In genomic region chr1:33815061-33815460, GRCh38 we compare ENCODE assay signal across 24 cellular contexts. TPM values are rescaled to one million over a fixed set of nuclear protein-coding genes. Genes with fewer than 3 reads are reported as not detected.
A peak's percentile ranks its signal among the peaks of the same experiment; 100 is the strongest.
DNase-seq lines count a peak whose midpoint lies in the region; FAIRE-seq and TF ChIP-seq lines count a peak whose summit lies in the region.
"Had no signal": no experiment of that assay in that cellular context is flagged by ENCODE, and none has a peak within 500 bp of the region (broad histone marks: within the 10 kb centered on the region; RNA-seq: fewer than 3 reads in every experiment).

No MANE protein-coding gene starts in this region.

- TF ChIP-seq CTCF in AG04450 (IDR thresholded peaks at IDR 0.05; ENCODE audit: low read depth, low read length) (no peak), astrocyte (IDR thresholded peaks at IDR 0.05; ENCODE audit: insufficient read depth, low read depth, low read length) (no peak), keratinocyte (optimal IDR thresholded peaks at IDR 0.05 in 1 of 3, IDR thresholded peaks at IDR 0.05 in 1 of 3, conservative IDR thresholded peaks at IDR 0.05 in 1 of 3; ENCODE audit: extremely low read depth in 1 of 3, insufficient read depth in 2 of 3, low read length in 3 of 3) (no peak)

- peak overlapping the region; percentile 50 for H3K27ac Mint-ChIP-seq in astrocyte (ENCODE audit: unreplicated experiment)
- H3K27ac Mint-ChIP-seq: IgD-negative memory B cell; immature natural killer cell; natural killer cell; stimulated activated memory B cell treated with anti-CD40 and anti-IgM and Interleukin-4, amounts not matched to agents 10 μg/mL and 1 μg/mL and 100 μg/mL, for 72 hours had no signal

- peak; percentile 89 for FAIRE-seq in astrocyte (lab: Jason Lieb, UNC)
- peak; percentile 58 for FAIRE-seq in keratinocyte (lab: Jason Lieb, UNC)
- FAIRE-seq: GM12891 had no signal

- no peak overlapping the region for H3K4me3 Mint-ChIP-seq in astrocyte (ENCODE audit: unreplicated experiment)
- H3K4me3 Mint-ChIP-seq: IgD-negative memory B cell; immature natural killer cell; natural killer cell; stimulated activated memory B cell treated with anti-CD40 and anti-IgM and Interleukin-4, amounts not matched to agents 10 μg/mL and 1 μg/mL and 100 μg/mL, for 72 hours had no signal

- DNase-seq in AG04450 (ENCODE audit: low read depth, low spot score): peak; percentile 61
- DNase-seq in GM23248: peak; percentile 54
- DNase-seq in astrocyte (ENCODE audit: low read depth): peak; percentile 94
- DNase-seq in keratinocyte (ENCODE audit: low read depth, low spot score): no peak
- no peak for DNase-seq in RPMI8226
- DNase-seq in posterior cingulate gyrus: no peak
- DNase-seq in globus pallidus (ENCODE audit: low spot score): no peak
- DNase-seq in NCI-H82 treated with DMSO at 0.1 percent for 48 hours (lab: John Stamatoyannopoulos, UW; ENCODE audit: unreplicated experiment): no peak
- DNase-seq: activated CD4-positive, alpha-beta T cell treated with anti-CD3 and anti-CD28 coated beads for 4 hours; activated CD8-positive, alpha-beta memory T cell treated with anti-CD3 and anti-CD28 coated beads, Interleukin-2, amount 50 U/mL, for 48 hours; anterior cingulate cortex; heart left ventricle; immature natural killer cell; mesenchymal stem cell; natural killer cell; NCI-H2029 treated with DMSO at 0.1 percent for 48 hours; NCI-H526 had no signal

- no peaks in the 10 kb centered on the region for H3K9me1 ChIP-seq in keratinocyte (ENCODE audit: control insufficient read depth, extremely low read depth, insufficient read depth, low read length)

- no peaks in the 10 kb centered on the region for H3K9me2 ChIP-seq in GM23248 (ENCODE audit: insufficient read depth)

- peaks cover 18% of the 10 kb centered on the region for H3K4me1 Mint-ChIP-seq in astrocyte (ENCODE audit: low read depth, unreplicated experiment)
- H3K4me1 Mint-ChIP-seq: IgD-negative memory B cell; immature natural killer cell; natural killer cell; stimulated activated memory B cell treated with anti-CD40 and anti-IgM and Interleukin-4, amounts not matched to agents 10 μg/mL and 1 μg/mL and 100 μg/mL, for 72 hours had no signal

- H3F3A ChIP-seq in GM23248 (ENCODE audit: insufficient read depth): no peaks in the 10 kb centered on the region

- H3K9ac ChIP-seq in GM23248: no peak overlapping the region
- no peak overlapping the region for H3K9ac ChIP-seq in astrocyte (ENCODE audit: low read length)
- no peak overlapping the region for H3K9ac ChIP-seq in keratinocyte (ENCODE audit: control insufficient read depth, extremely low read depth, insufficient read depth, low read length)

- H3K4me3 ChIP-seq in AG04450 (ENCODE audit: low read depth, low read length) (no peak overlapping the region), GM23248 (no peak overlapping the region), astrocyte (ENCODE audit: insufficient read depth, low read depth, low read length) (no peak overlapping the region), keratinocyte (ENCODE audit: control insufficient read depth in 2 of 3, extremely low read depth in 1 of 3, insufficient read depth in 2 of 3, low read depth in 1 of 3, low read length in 3 of 3) (no peak overlapping the region)
- H3K4me3 ChIP-seq: heart left ventricle, tibial nerve had no signal

- H3K27ac ChIP-seq in AG04450 (ENCODE audit: low read depth, low read length) (no peak overlapping the region), GM23248 (no peak overlapping the region), astrocyte (ENCODE audit: low read depth, low read length) (no peak overlapping the region), keratinocyte (ENCODE audit: control insufficient read depth, insufficient read depth, low read length) (no peak overlapping the region)
- H3K27ac ChIP-seq: heart left ventricle, tibial nerve had no signal

- dilution Hi-C loops in keratinocyte (cut with MboI; ENCODE audit: extremely low pct_ligation_motif_present, low sequenced_read_pairs): no loop called here

- intact Hi-C loops in posterior cingulate gyrus (cut with DNase I): no loop called here

- in situ Hi-C loops in GM23248 (cut with MboI): no loop called here

- WGBS in GM23248 (ENCODE audit: low coverage in 1 of 2, low lambda C conversion rate in 2 of 2, missing lambda C conversion rate in 2 of 2), 2 experiments: 55 to 66% methylated on average over 4 of the region's 4 CpGs

- CTCF ChIA-PET in AG04450 (lab: Charles Lee): interaction anchor here (0.5 to 1.6 kb wide), 3 partner anchors 347 to 608 kb away, joined by 3 to 5 read pairs (median 3); no protein-coding TSS in a partner anchor

- peak overlapping the region; percentile 17 for H3K4me2 ChIP-seq in GM23248 (ENCODE audit: unreplicated experiment)
- H3K4me2 ChIP-seq in astrocyte (ENCODE audit: low read length): peak overlapping the region; percentile 68
- H3K4me2 ChIP-seq in keratinocyte (ENCODE audit: control insufficient read depth, extremely low read depth, insufficient read depth, low read depth, low read length): no peak overlapping the region

- POLR2A ChIA-PET in AG04450 (lab: Yijun Ruan, JAX): interaction anchor here (0.9 kb wide), 1 partner anchor 36 kb away, joined by 4 read pairs; no protein-coding TSS in a partner anchor

- H3K79me2 ChIP-seq in GM23248 (ENCODE audit: insufficient read depth): no peaks in the 10 kb centered on the region
- no peaks in the 10 kb centered on the region for H3K79me2 ChIP-seq in astrocyte (ENCODE audit: insufficient read depth, low read length)
- H3K79me2 ChIP-seq in keratinocyte (ENCODE audit: control insufficient read depth, insufficient read depth, low read length): no peaks in the 10 kb centered on the region

- H3K36me3 Mint-ChIP-seq in astrocyte (ENCODE audit: low read depth, unreplicated experiment): peaks cover 25% of the 10 kb centered on the region
- H3K36me3 Mint-ChIP-seq: IgD-negative memory B cell; immature natural killer cell; natural killer cell; stimulated activated memory B cell treated with anti-CD40 and anti-IgM and Interleukin-4, amounts not matched to agents 10 μg/mL and 1 μg/mL and 100 μg/mL, for 72 hours had no signal

- peaks cover 9% of the 10 kb centered on the region for H3K9me3 Mint-ChIP-seq in astrocyte (ENCODE audit: unreplicated experiment)
- H3K9me3 Mint-ChIP-seq: immature natural killer cell, natural killer cell had no signal

- H3K9me3 ChIP-seq in AG04450 (ENCODE audit: control insufficient read depth, insufficient read depth, low read length): peaks cover 4% of the 10 kb centered on the region
- no peaks in the 10 kb centered on the region for H3K9me3 ChIP-seq in GM23248 (ENCODE audit: low read depth)
- H3K9me3 ChIP-seq in astrocyte (ENCODE audit: insufficient read depth, low read depth, low read length): no peaks in the 10 kb centered on the region
- no peaks in the 10 kb centered on the region for H3K9me3 ChIP-seq in keratinocyte (ENCODE audit: control insufficient read depth, low read depth, low read length)

- peaks cover 2% of the 10 kb centered on the region for H3K27me3 Mint-ChIP-seq in astrocyte (ENCODE audit: low read depth, unreplicated experiment)
- H3K27me3 Mint-ChIP-seq: IgD-negative memory B cell had no signal

- H4K20me1 ChIP-seq in GM23248 (ENCODE audit: insufficient read depth): no peaks in the 10 kb centered on the region
- peaks cover 11% of the 10 kb centered on the region for H4K20me1 ChIP-seq in astrocyte (ENCODE audit: insufficient read depth, low read length)
- no peaks in the 10 kb centered on the region for H4K20me1 ChIP-seq in keratinocyte (ENCODE audit: control insufficient read depth, extremely low read depth, insufficient read depth, low read length)

- no peaks in the 10 kb centered on the region for H3K36me3 ChIP-seq in GM23248 (ENCODE audit: low read depth)
- no peaks in the 10 kb centered on the region for H3K36me3 ChIP-seq in astrocyte (ENCODE audit: insufficient read depth, low read length)
- no peaks in the 10 kb centered on the region for H3K36me3 ChIP-seq in keratinocyte (ENCODE audit: control insufficient read depth in 2 of 2, extremely low read depth in 1 of 2, insufficient read depth in 2 of 2, low read length in 2 of 2)
- H3K36me3 ChIP-seq: heart left ventricle, tibial nerve had no signal

- peaks cover 8% of the 10 kb centered on the region for H3K27me3 ChIP-seq in AG04450 (ENCODE audit: control insufficient read depth, insufficient read depth, low read length)
- no peaks in the 10 kb centered on the region for H3K27me3 ChIP-seq in GM23248 (replicated peaks; ENCODE audit: insufficient read depth)
- H3K27me3 ChIP-seq in astrocyte (ENCODE audit: insufficient read depth, low read length): peaks cover 5% of the 10 kb centered on the region
- no peaks in the 10 kb centered on the region for H3K27me3 ChIP-seq in keratinocyte (ENCODE audit: control insufficient read depth, extremely low read depth, insufficient read depth, low read length)
- H3K27me3 ChIP-seq: tibial nerve had no signal

- peaks cover 17% of the 10 kb centered on the region for H3K4me1 ChIP-seq in GM23248 (ENCODE audit: insufficient read depth)
- peaks cover 17% of the 10 kb centered on the region for H3K4me1 ChIP-seq in astrocyte (ENCODE audit: insufficient read depth, low read length)
- H3K4me1 ChIP-seq in keratinocyte (ENCODE audit: control insufficient read depth, extremely low read depth, insufficient read depth, low read length): peaks cover 10% of the 10 kb centered on the region
- H3K4me1 ChIP-seq: heart left ventricle had no signal

- no peak overlapping the region for H2AFZ ChIP-seq in GM23248
- no peak overlapping the region for H2AFZ ChIP-seq in astrocyte (ENCODE audit: low read depth, low read length)
- no peak overlapping the region for H2AFZ ChIP-seq in keratinocyte (ENCODE audit: control insufficient read depth, low read length)

RNA-seq across cellular contexts. Expression of gene HMGB4, which starts 48.8 kb away (rescaled TPM):
- not detected in 2 replicates for polyA plus RNA-seq in AG04450 (2011; rRNA removed)
- polyA minus RNA-seq in AG04450 (2011; rRNA and poly(A)+ RNA removed): not detected in 2 replicates
- total RNA-seq in GM23248 (2014; rRNA removed; shearing (Covaris generic)): not detected in 2 replicates
- polyA plus RNA-seq in GM23248 (2016; fragmentation: Nextera tagmentation; extraction: Ambion mirVana): not detected in 2 replicates
- total RNA-seq in astrocyte: not detected in 2 replicates
- polyA plus RNA-seq in keratinocyte: not detected in 3 replicates
- polyA plus RNA-seq in keratinocyte (2011; ENCODE audit: low read depth): not detected
- not detected in 2 replicates for polyA plus RNA-seq in keratinocyte (2011; cell fraction: cytosol; rRNA removed)
- not detected in 2 replicates for polyA plus RNA-seq in keratinocyte (2011; cell fraction: nucleus; rRNA removed)
- not detected in 2 replicates for polyA plus RNA-seq in keratinocyte (2012; ENCODE audit: low replicate concordance)
- not detected in 3 replicates for polyA minus RNA-seq in keratinocyte
- polyA minus RNA-seq in keratinocyte (2011; cell fraction: cytosol; rRNA and poly(A)+ RNA removed): not detected
- not detected in 2 replicates for polyA minus RNA-seq in keratinocyte (2011; cell fraction: nucleus; rRNA and poly(A)+ RNA removed)
- total RNA-seq: A673, G401, heart left ventricle, natural killer cell, pulmonary artery endothelial cell, tibial nerve had no signal
- polyA plus RNA-seq: heart left ventricle, IgD-negative memory B cell, immature natural killer cell had no signal

Comparison
In these comparisons a context has a peak if more than half of its experiments do, and no peak if none do; other contexts are left out.
1. DNase-seq: peak in AG04450 (single experiment), GM23248 (single experiment) and astrocyte (single experiment); none in keratinocyte (single experiment), RPMI8226 (single experiment), posterior cingulate gyrus (0 of 10), globus pallidus (single experiment) and NCI-H82 treated with DMSO at 0.1 percent for 48 hours (single experiment).